17 cellular contexts compared by ENCODE assay signal in genomic region chr2:235561450-235561849, GRCh38.
A peak's percentile ranks its signal among the peaks of the same experiment; 100 is the strongest.
DNase-seq lines count a peak whose midpoint lies in the region; ATAC-seq and TF ChIP-seq lines count a peak whose summit lies in the region.
"Had no signal": no experiment of that assay in that cellular context is flagged by ENCODE, and none has a peak within 500 bp of the region (broad histone marks: within the 10 kb centered on the region; RNA-seq: fewer than 3 reads in every experiment).

No MANE protein-coding gene starts in this region.

- intact Hi-C loops in left cardiac atrium (cut with DNase I): no loop called here

- H3K27ac ChIP-seq in RWPE2 (ENCODE audit: poor library complexity, severe bottlenecking) (no peak overlapping the region), smooth muscle cell (ENCODE audit: low read depth) (no peak overlapping the region)
- H3K27ac ChIP-seq: HL-60 had no signal

- no peak for TF ChIP-seq CTCF in RWPE2 (IDR thresholded peaks at IDR 0.05; ENCODE audit: poor library complexity, severe bottlenecking)
- TF ChIP-seq CTCF in smooth muscle cell (IDR thresholded peaks at IDR 0.05; ENCODE audit: borderline replicate concordance, insufficient read depth, poor library complexity, severe bottlenecking): no peak

- H4K20me1 ChIP-seq in smooth muscle cell (ENCODE audit: low read depth): peaks cover 100% of the 10 kb centered on the region

- peak overlapping the region; percentile 3 for H3K4me2 ChIP-seq in smooth muscle cell
- H3K4me2 ChIP-seq: SK-N-SH had no signal

- peaks cover 3% of the 10 kb centered on the region for H3F3A ChIP-seq in smooth muscle cell (ENCODE audit: low read depth)

- H3K4me3 ChIP-seq in RWPE2 (ENCODE audit: severe bottlenecking) (no peak overlapping the region), smooth muscle cell (no peak overlapping the region)

- H2AFZ ChIP-seq in smooth muscle cell (ENCODE audit: low read depth): no peak overlapping the region

- no peaks in the 10 kb centered on the region for H3K27me3 ChIP-seq in RWPE2 (ENCODE audit: insufficient read depth, poor library complexity, severe bottlenecking)
- H3K27me3 ChIP-seq in smooth muscle cell (ENCODE audit: low read depth): no peaks in the 10 kb centered on the region

- H3K36me3 ChIP-seq in RWPE2 (ENCODE audit: low read depth) (no peaks in the 10 kb centered on the region), smooth muscle cell (ENCODE audit: low read depth) (no peaks in the 10 kb centered on the region)

- no peak overlapping the region for H3K9ac ChIP-seq in smooth muscle cell (ENCODE audit: low read depth)
- H3K9ac ChIP-seq: SK-N-SH had no signal

- ATAC-seq in RWPE2 (ENCODE audit: low read depth) (peak; percentile 58; the same call in 1 of the 3 replicates), left cardiac atrium (no peak)
- ATAC-seq: CD8-positive, alpha-beta T cell; Right ventricle myocardium inferior had no signal

- peaks cover 42% of the 10 kb centered on the region for H3K79me2 ChIP-seq in smooth muscle cell (ENCODE audit: low read depth)

- DNase-seq in D341Med (ENCODE audit: low spot score) (peak; percentile 44), RWPE2 (ENCODE audit: low spot score) (no peak), islet precursor cell (peak; percentile 74), smooth muscle cell (lab: John Stamatoyannopoulos, UW; ENCODE audit: unreplicated experiment) (no peak), NCI-H510A treated with DMSO at 0.1 percent for 48 hours (lab: John Stamatoyannopoulos, UW) (no peak), left cardiac atrium (no peak)
- no peak for DNase-seq in NK-92 treated with Interleukin-12 subunit alpha and Interleukin-12 subunit beta, amount 100 ng/mL, for 24 hours (lab: John Stamatoyannopoulos, UW)
- DNase-seq: CD8-positive, alpha-beta T cell; DMS153; EL; HCEC 1CT; NCI-H1436; NCI-H2029 treated with DMSO at 0.1 percent for 48 hours; NCI-H526 treated with DMSO at 0.1 percent for 48 hours; SK-N-SH had no signal

- WGBS in smooth muscle cell (ENCODE audit: low lambda C conversion rate): 24% methylated on average over 2 of the region's 2 CpGs

- H3K9me3 ChIP-seq in RWPE2 (ENCODE audit: severe bottlenecking) (no peaks in the 10 kb centered on the region), smooth muscle cell (replicated peaks; ENCODE audit: low read depth) (no peaks in the 10 kb centered on the region)
- H3K9me3 ChIP-seq: SK-N-SH had no signal

- no peaks in the 10 kb centered on the region for H3K4me1 ChIP-seq in RWPE2 (ENCODE audit: insufficient read depth, poor library complexity, severe bottlenecking)
- peaks cover 12% of the 10 kb centered on the region for H3K4me1 ChIP-seq in smooth muscle cell (ENCODE audit: low read depth)

Comparison
In these comparisons a context has a peak if more than half of its experiments do, and no peak if none do; other contexts are left out.
1. DNase-seq: peak in D341Med (single experiment) and islet precursor cell (single experiment); none in RWPE2 (single experiment), smooth muscle cell (single experiment), NCI-H510A treated with DMSO at 0.1 percent for 48 hours (single experiment), NK-92 treated with Interleukin-12 subunit alpha and Interleukin-12 subunit beta, amount 100 ng/mL, for 24 hours (single experiment) and left cardiac atrium (single experiment).